ENCODE assay signal across 13 cellular contexts in the genomic region with DNA sequence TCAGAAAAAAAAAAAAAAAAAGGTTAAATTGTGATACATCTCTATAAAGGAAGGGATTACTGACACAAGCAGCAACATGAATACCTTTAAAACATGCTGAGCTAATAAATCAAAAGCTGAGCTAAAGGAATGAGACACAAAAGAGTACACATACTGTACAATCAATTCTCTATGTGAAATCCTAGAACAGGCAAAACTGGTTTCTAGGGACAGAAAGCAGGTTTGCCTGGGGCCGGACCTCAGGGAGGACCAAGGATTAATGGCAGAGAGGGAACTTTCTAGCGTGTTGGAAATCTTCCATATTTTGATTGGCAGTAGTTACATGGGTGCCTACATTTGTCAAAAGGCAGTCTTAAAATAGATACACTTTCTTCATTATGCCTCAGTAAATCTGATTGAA. TPM values are rescaled to one million over a fixed set of nuclear protein-coding genes. Genes with fewer than 3 reads are reported as not detected.
A peak's percentile ranks its signal among the peaks of the same experiment; 100 is the strongest.
DNase-seq lines count a peak whose midpoint lies in the region; ATAC-seq and TF ChIP-seq lines count a peak whose summit lies in the region.
"Had no signal": no experiment of that assay in that cellular context is flagged by ENCODE, and none has a peak within 500 bp of the region (broad histone marks: within the 10 kb centered on the region; RNA-seq: fewer than 3 reads in every experiment).

No MANE protein-coding gene starts in this region.

- H3K36me3 Mint-ChIP-seq in progenitor cell of endocrine pancreas (ENCODE audit: insufficient read depth) = peaks cover 6% of the 10 kb centered on the region
- no peaks in the 10 kb centered on the region for H3K36me3 Mint-ChIP-seq in natural killer cell treated with Interleukin-12 subunit alpha and Interleukin-12 subunit beta and Interleukin-15 and Interleukin-18, amount 100 ng/mL, for 72 hours

- peak overlapping the region; percentile 62 for H3K27ac Mint-ChIP-seq in progenitor cell of endocrine pancreas
- H3K27ac Mint-ChIP-seq in natural killer cell treated with Interleukin-12 subunit alpha and Interleukin-12 subunit beta and Interleukin-15 and Interleukin-18, amount 100 ng/mL, for 72 hours = no peak overlapping the region

- DNase-seq in ELF-1 (ENCODE audit: low read depth, low spot score) (peak; percentile 47), NCI-H345 (lab: John Stamatoyannopoulos, UW) (peak; percentile 41), progenitor cell of endocrine pancreas (ENCODE audit: low spot score, unreplicated experiment) (no peak), GM13976 (ENCODE audit: low spot score) (no peak), T1000 (lab: John Stamatoyannopoulos, UW) (no peak), hippocampal formation (lab: John Stamatoyannopoulos, UW) (no peak)
- DNase-seq in natural killer cell treated with Interleukin-12 subunit alpha and Interleukin-12 subunit beta and Interleukin-15 and Interleukin-18, amount 100 ng/mL, for 72 hours (ENCODE audit: low spot score) = no peak
- DNase-seq: activated CD4-positive, CD25-positive, alpha-beta regulatory T cell treated with anti-CD3 and anti-CD28 coated beads, Interleukin-2, amount 50 U/mL, for 72 hours; activated T-cell treated with anti-CD3 and anti-CD28 coated beads, Interleukin-2, amount 50 U/mL, for 24 hours; effector CD4-positive, alpha-beta T cell; NCI-H1694 treated with DMSO at 0.1 percent for 48 hours; stimulated activated CD4-positive, alpha-beta T cell treated with anti-CD3 and anti-CD28 coated beads, Interleukin-1b, Interleukin-23, amount 100 ng/mL, for 48 hours had no signal

- peak overlapping the region; percentile 17 for H3K4me3 Mint-ChIP-seq in progenitor cell of endocrine pancreas (ENCODE audit: low read depth)
- no peak overlapping the region for H3K4me3 Mint-ChIP-seq in natural killer cell treated with Interleukin-12 subunit alpha and Interleukin-12 subunit beta and Interleukin-15 and Interleukin-18, amount 100 ng/mL, for 72 hours
- H3K4me3 Mint-ChIP-seq: activated T-cell treated with anti-CD3 and anti-CD28 coated beads, Interleukin-2, amount 50 U/mL, for 24 hours had no signal

- peaks cover 24% of the 10 kb centered on the region for H3K4me1 Mint-ChIP-seq in progenitor cell of endocrine pancreas (ENCODE audit: low read depth)
- H3K4me1 Mint-ChIP-seq in natural killer cell treated with Interleukin-12 subunit alpha and Interleukin-12 subunit beta and Interleukin-15 and Interleukin-18, amount 100 ng/mL, for 72 hours (ENCODE audit: low read depth in 2 of 2) = peaks cover 9 to 12% of the 10 kb centered on the region in 2 donors

- no peaks in the 10 kb centered on the region for H3K27me3 Mint-ChIP-seq in progenitor cell of endocrine pancreas
- H3K27me3 Mint-ChIP-seq in natural killer cell treated with Interleukin-12 subunit alpha and Interleukin-12 subunit beta and Interleukin-15 and Interleukin-18, amount 100 ng/mL, for 72 hours = no peaks in the 10 kb centered on the region
- H3K27me3 Mint-ChIP-seq: activated T-cell treated with anti-CD3 and anti-CD28 coated beads, Interleukin-2, amount 50 U/mL, for 24 hours had no signal

- TF ChIP-seq CTCF in progenitor cell of endocrine pancreas (IDR thresholded peaks at IDR 0.05; ENCODE audit: unreplicated experiment) (no peak), GM13976 (IDR thresholded peaks at IDR 0.05; ENCODE audit: borderline replicate concordance, control extremely low read depth, extremely low read depth, insufficient read depth, missing control alignments) (no peak)

- H3K9me3 Mint-ChIP-seq in progenitor cell of endocrine pancreas (ENCODE audit: low read depth) = no peaks in the 10 kb centered on the region
- no peaks in the 10 kb centered on the region for H3K9me3 Mint-ChIP-seq in natural killer cell treated with Interleukin-12 subunit alpha and Interleukin-12 subunit beta and Interleukin-15 and Interleukin-18, amount 100 ng/mL, for 72 hours
- H3K9me3 Mint-ChIP-seq: activated T-cell treated with anti-CD3 and anti-CD28 coated beads, Interleukin-2, amount 50 U/mL, for 24 hours had no signal

- in situ Hi-C loops in GM13976 (cut with MboI; ENCODE audit: low sequenced_read_pairs, unreplicated experiment) = no loop called here

- ATAC-seq in esophagus mucosa = peak; percentile 90
- no peak for ATAC-seq in natural killer cell treated with Interleukin-12 subunit alpha and Interleukin-12 subunit beta and Interleukin-15 and Interleukin-18, amount 100 ng/mL, for 72 hours

RNA-seq across cellular contexts. Expression of a gene that starts 52.5 kb away (rescaled TPM):
- 7.9 TPM for total RNA-seq in esophagus mucosa
- 0.29 and 0.36 TPM in 2 replicates for total RNA-seq in progenitor cell of endocrine pancreas
- not detected for total RNA-seq in natural killer cell treated with Interleukin-12 subunit alpha and Interleukin-12 subunit beta and Interleukin-15 and Interleukin-18, amount 100 ng/mL, for 72 hours

Comparison
In these comparisons a context has a peak if more than half of its experiments do, and no peak if none do; other contexts are left out.
1. DNase-seq: peak in ELF-1 (single experiment) and NCI-H345 (single experiment); none in progenitor cell of endocrine pancreas (single experiment), GM13976 (single experiment), natural killer cell treated with Interleukin-12 subunit alpha and Interleukin-12 subunit beta and Interleukin-15 and Interleukin-18, amount 100 ng/mL, for 72 hours (single experiment), T1000 (single experiment) and hippocampal formation (0 of 2).